In genomic region chr12:230925-231671, GRCh38 we compare ENCODE assay signal across 17 cellular contexts. TPM values are rescaled to one million over a fixed set of nuclear protein-coding genes. Genes with fewer than 3 reads are reported as not detected.
DNase-seq lines count a peak whose midpoint lies in the region; ATAC-seq and TF ChIP-seq lines count a peak whose summit lies in the region.
"Had no signal": no experiment of that assay in that cellular context is flagged by ENCODE, and none has a peak within 500 bp of the region (broad histone marks: within the 10 kb centered on the region; RNA-seq: fewer than 3 reads in every experiment).

No MANE protein-coding gene starts in this region.

- no peaks in the 10 kb centered on the region for H3K36me3 ChIP-seq in tibial nerve
- H3K36me3 ChIP-seq: adrenal gland, Peyer's patch had no signal

- peaks cover 0 to 9% (median 0%) of the 10 kb centered on the region in 4 donors for H3K4me1 ChIP-seq in tibial nerve
- H3K4me1 ChIP-seq: adrenal gland, Peyer's patch had no signal

- H3K9me3 ChIP-seq in tibial nerve: peaks cover 0 to 16% (median 0%) of the 10 kb centered on the region in 4 donors
- H3K9me3 ChIP-seq: adrenal gland had no signal

- no peak for TF ChIP-seq POLR2A in tibial nerve (IDR thresholded peaks at IDR 0.05)

- DNase-seq in NCI-H1092 (lab: John Stamatoyannopoulos, UW) (peak; percentile 89), amygdala (lab: John Stamatoyannopoulos, UW) (peak in 37 of 56 donors; percentile 11 to 70 (median 40)), left lobe of liver (ENCODE audit: low spot score) (peak; percentile 42), superior temporal gyrus (ENCODE audit: extremely low spot score) (peak; percentile 55), tibial nerve (ENCODE audit: low spot score in 2 of 2) (no peak)
- DNase-seq: activated CD4-positive, alpha-beta memory T cell treated with anti-CD3 and anti-CD28 coated beads for 36 hours; erythroblast; Karpas-422; mesenchymal stem cell; NCI-H82; Peyer's patch had no signal

- 56 to 62% methylated on average over 14 of the region's 14 CpGs for WGBS in tibial nerve, 2 donors

- H3K27me3 ChIP-seq in tibial nerve: no peaks in the 10 kb centered on the region
- H3K27me3 ChIP-seq: adrenal gland, Peyer's patch had no signal

- H3K4me3 ChIP-seq in tibial nerve: no peak overlapping the region
- H3K4me3 ChIP-seq: adrenal gland, Peyer's patch, skin epidermis had no signal

- ATAC-seq in left lobe of liver (no peak), HG03457 (IDR thresholded peaks at IDR 0.05; ENCODE audit: unreplicated experiment) (no peak), HG03196 (IDR thresholded peaks at IDR 0.05; ENCODE audit: unreplicated experiment) (no peak)
- ATAC-seq: stimulated activated effector memory CD8-positive, alpha-beta T cell treated with anti-CD3 and anti-CD28 coated beads, Interleukin-12 subunit alpha, Interleukin-12 subunit beta, amount 100 ng/mL, for 72 hours had no signal

- no peak for TF ChIP-seq CTCF in tibial nerve (IDR thresholded peaks at IDR 0.05)

- TF ChIP-seq EP300 in tibial nerve (IDR thresholded peaks at IDR 0.05): no peak

- no peak overlapping the region for H3K27ac ChIP-seq in tibial nerve
- H3K27ac ChIP-seq: adrenal gland, Peyer's patch, skin epidermis had no signal

RNA-seq across cellular contexts. Expression of gene SLC6A12, which starts 17.1 kb away (rescaled TPM):
- total RNA-seq in left lobe of liver: 72.6 TPM
- under 1 TPM in 3 of 4 donors, not detected in 1; 0.21 to 0.60 (median 0.39) TPM for total RNA-seq in tibial nerve

RNA-seq across cellular contexts. Expression of gene SLC6A13, which starts 31.5 kb away (rescaled TPM):
- 91.6 TPM for total RNA-seq in left lobe of liver
- 1 to 10 TPM in 1 of 4 donors, under 1 TPM in 1, not detected in 2; 0.21 to 1.5 TPM for total RNA-seq in tibial nerve
- total RNA-seq: glomerular endothelial cell had no signal

Comparison
In these comparisons a context has a peak if more than half of its experiments do, and no peak if none do; other contexts are left out.
1. DNase-seq: peak in NCI-H1092 (single experiment), amygdala (37 of 56), left lobe of liver (single experiment) and superior temporal gyrus (single experiment); none in tibial nerve (0 of 2).
2. RNA of gene SLC6A12, which starts 17.1 kb away (total RNA-seq): 72.6 TPM in left lobe of liver (single experiment); 0.21 to 0.60 TPM in tibial nerve; every median in the first group is over 10 times any median in the second.
3. RNA of gene SLC6A13, which starts 31.5 kb away (total RNA-seq): 91.6 TPM in left lobe of liver (single experiment); 0.21 to 1.5 TPM in tibial nerve; every median in the first group is over 10 times any median in the second.